8 cellular contexts compared by ENCODE assay signal in genomic region chr17:18141210-18141803, GRCh38. TPM values are rescaled to one million over a fixed set of nuclear protein-coding genes. Genes with fewer than 3 reads are reported as not detected.
DNase-seq lines count a peak whose midpoint lies in the region; ATAC-seq, FAIRE-seq and TF ChIP-seq lines count a peak whose summit lies in the region.

No MANE protein-coding gene starts in this region.

- peak; percentile 45 for TF ChIP-seq CTCF in NB4 (IDR thresholded peaks at IDR 0.05; ENCODE audit: low read depth, low read length)

- H3K27me3 Mint-ChIP-seq in naive B cell: peaks cover 1 to 13% (median 5%) of the 10 kb centered on the region in 3 donors

- no peak for TF ChIP-seq POLR2A in NB4 (IDR thresholded peaks at IDR 0.05; ENCODE audit: extremely low read depth, insufficient read length)

- H3K4me3 Mint-ChIP-seq in naive B cell: no peak overlapping the region

- ATAC-seq in naive B cell (ENCODE audit: low read depth in 2 of 2) (peak; percentile 55 to 67), HG03457 (IDR thresholded peaks at IDR 0.05; ENCODE audit: unreplicated experiment) (no peak)

- DNase-seq in stimulated activated CD4-positive, alpha-beta T cell treated with anti-CD3 and anti-CD28 coated beads, Interleukin-2, amount 100 ng/mL, for 24 hours: peak; percentile 25 to 49
- no peak for DNase-seq in stimulated activated CD4-positive, alpha-beta T cell treated with anti-CD3 and anti-CD28 coated beads, Interleukin-4, amount 100 ng/mL, for 4 hours
- peak; percentile 65 for DNase-seq in NB4 (ENCODE audit: low read depth)
- peak; percentile 64 for DNase-seq in epidermal melanocyte (ENCODE audit: insufficient read length, low spot score)
- DNase-seq in naive B cell: peak; percentile 52
- no peak for DNase-seq in NK-92 (lab: John Stamatoyannopoulos, UW; ENCODE audit: unreplicated experiment)

- peak; percentile 97 for FAIRE-seq in TTC549 (lab: Jason Lieb, UNC)

- H3K4me3 ChIP-seq in NB4 (ENCODE audit: low read depth, low read length): no peak overlapping the region

- peaks cover 5 to 7% (median 6%) of the 10 kb centered on the region in 3 donors for H3K4me1 Mint-ChIP-seq in naive B cell

- H3K9me3 Mint-ChIP-seq in naive B cell: no peaks in the 10 kb centered on the region

- no peaks in the 10 kb centered on the region for H3K36me3 Mint-ChIP-seq in naive B cell

- H3K27ac Mint-ChIP-seq in naive B cell: no peak overlapping the region

RNA-seq across cellular contexts. Expression of gene MYO15A, which starts 32.8 kb away (rescaled TPM):
- polyA plus RNA-seq in naive B cell (ENCODE audit: low read depth in 6 of 6): 1 to 10 TPM in 2 of 6 donors, under 1 TPM in 4; 0.43 to 2.0 (median 0.65) TPM

RNA-seq across cellular contexts. Expression of gene ALKBH5, which starts 42.3 kb away (rescaled TPM):
- 100 to 1,000 TPM; 124 to 169 (median 146) TPM for polyA plus RNA-seq in naive B cell (ENCODE audit: low read depth in 6 of 6)

RNA-seq across cellular contexts. Expression of gene DRG2, which starts 53.6 kb away (rescaled TPM):
- polyA plus RNA-seq in naive B cell (ENCODE audit: low read depth in 6 of 6): 10 to 100 TPM; 36.1 to 70.4 (median 41.8) TPM

Comparison
In these comparisons a context has a peak if more than half of its experiments do, and no peak if none do; other contexts are left out.
1. DNase-seq: peak in stimulated activated CD4-positive, alpha-beta T cell treated with anti-CD3 and anti-CD28 coated beads, Interleukin-2, amount 100 ng/mL, for 24 hours (2 of 2), NB4 (single experiment), epidermal melanocyte (single experiment) and naive B cell (single experiment); none in stimulated activated CD4-positive, alpha-beta T cell treated with anti-CD3 and anti-CD28 coated beads, Interleukin-4, amount 100 ng/mL, for 4 hours (0 of 2) and NK-92 (single experiment).